8 cellular contexts compared by ENCODE assay signal in genomic region chr6:35552285-35552917, GRCh38. TPM values are rescaled to one million over a fixed set of nuclear protein-coding genes. Genes with fewer than 3 reads are reported as not detected.
DNase-seq lines count a peak whose midpoint lies in the region; ATAC-seq and TF ChIP-seq lines count a peak whose summit lies in the region.

No MANE protein-coding gene starts in this region.

- H3K36me3 ChIP-seq in DND-41 (ENCODE audit: insufficient read depth, low read length) (no peaks in the 10 kb centered on the region), gastrocnemius medialis (no peaks in the 10 kb centered on the region)

- no peak overlapping the region for H3K9ac ChIP-seq in DND-41 (ENCODE audit: low read depth, low read length)

- peaks cover 11% of the 10 kb centered on the region for H3K9me3 Mint-ChIP-seq in activated CD8-positive, alpha-beta T cell treated with anti-CD3 and anti-CD28 coated beads, Interleukin-2, amount 10 ng/mL, durations not matched to agents 7 days and 5 days (ENCODE audit: insufficient read depth)

- H3K9me3 ChIP-seq in DND-41 (ENCODE audit: insufficient read depth, low read length, severe bottlenecking): peaks cover 6% of the 10 kb centered on the region
- H3K9me3 ChIP-seq in gastrocnemius medialis: no peaks in the 10 kb centered on the region

- intact Hi-C loops in gastrocnemius medialis (cut with DNase I; ENCODE audit: low total_unique reads): no loop called here

- no peaks in the 10 kb centered on the region for H3K79me2 ChIP-seq in DND-41 (ENCODE audit: insufficient read depth, low read length)

- POLR2A ChIA-PET in activated CD8-positive, alpha-beta T cell treated with anti-CD3 and anti-CD28 coated beads, Interleukin-2, amount 10 ng/mL, durations not matched to agents 7 days and 5 days (lab: Charles Lee): interaction anchor here (1.7 kb wide), 1 partner anchor 30 kb away, joined by 8 read pairs; no protein-coding TSS in a partner anchor

- H3K27me3 ChIP-seq in DND-41 (ENCODE audit: insufficient read depth, low read length, poor library complexity) (no peaks in the 10 kb centered on the region), gastrocnemius medialis (no peaks in the 10 kb centered on the region)

- no peak overlapping the region for H3K4me3 Mint-ChIP-seq in activated CD8-positive, alpha-beta T cell treated with anti-CD3 and anti-CD28 coated beads, Interleukin-2, amount 10 ng/mL, durations not matched to agents 7 days and 5 days

- H3K27me3 Mint-ChIP-seq in activated CD8-positive, alpha-beta T cell treated with anti-CD3 and anti-CD28 coated beads, Interleukin-2, amount 10 ng/mL, durations not matched to agents 7 days and 5 days (ENCODE audit: low read depth): peaks cover 14% of the 10 kb centered on the region

- H3K4me3 ChIP-seq in DND-41 (ENCODE audit: low read depth in 1 of 2, low read length in 2 of 2) (no peak overlapping the region), gastrocnemius medialis (no peak overlapping the region)

- H3K36me3 Mint-ChIP-seq in activated CD8-positive, alpha-beta T cell treated with anti-CD3 and anti-CD28 coated beads, Interleukin-2, amount 10 ng/mL, durations not matched to agents 7 days and 5 days (ENCODE audit: low read depth): peaks cover 7% of the 10 kb centered on the region

- TF ChIP-seq POLR2A in erythroblast (IDR thresholded peaks at IDR 0.05; ENCODE audit: low read length): no peak
- no peak for TF ChIP-seq POLR2A in gastrocnemius medialis (IDR thresholded peaks at IDR 0.05)

- TF ChIP-seq CTCF in DND-41 (IDR thresholded peaks at IDR 0.05; ENCODE audit: borderline replicate concordance, extremely low read depth, low read length, poor library complexity, severe bottlenecking) (peak; percentile 97), gastrocnemius medialis (IDR thresholded peaks at IDR 0.05 in 4 of 5, conservative IDR thresholded peaks at IDR 0.05 in 1 of 5) (peak; percentile 27 to 58 (median 48))

- ATAC-seq in DND-41 (ENCODE audit: insufficient read depth, low read depth) (peak; percentile 68; the same call in 2 of the 3 replicates), gastrocnemius medialis (no peak), GM18498 (IDR thresholded peaks at IDR 0.05; ENCODE audit: unreplicated experiment) (no peak), HG03097 (IDR thresholded peaks at IDR 0.05; ENCODE audit: low FRiP score, unreplicated experiment) (no peak)
- peak; percentile 64 for ATAC-seq in activated CD8-positive, alpha-beta T cell treated with anti-CD3 and anti-CD28 coated beads, Interleukin-2, amount 10 ng/mL, durations not matched to agents 7 days and 5 days

- H3K4me1 Mint-ChIP-seq in activated CD8-positive, alpha-beta T cell treated with anti-CD3 and anti-CD28 coated beads, Interleukin-2, amount 10 ng/mL, durations not matched to agents 7 days and 5 days (ENCODE audit: low read depth): peaks cover 8% of the 10 kb centered on the region

- H3K27ac ChIP-seq in DND-41 (ENCODE audit: low read length) (no peak overlapping the region), gastrocnemius medialis (no peak overlapping the region)

- CTCF ChIA-PET in activated CD8-positive, alpha-beta T cell treated with anti-CD3 and anti-CD28 coated beads, Interleukin-2, amount 10 ng/mL, durations not matched to agents 7 days and 5 days (lab: Charles Lee): interaction anchor here (0.6 to 4.3 kb wide), 39 partner anchors 9 to 849 kb away, joined by 3 to 55 read pairs (median 5); partner anchors contain the start of genes ARMC12, DEF6, FANCE and PPARD

- H4K20me1 ChIP-seq in DND-41 (ENCODE audit: insufficient read depth, low read length): no peaks in the 10 kb centered on the region

- no peak overlapping the region for H3K27ac Mint-ChIP-seq in activated CD8-positive, alpha-beta T cell treated with anti-CD3 and anti-CD28 coated beads, Interleukin-2, amount 10 ng/mL, durations not matched to agents 7 days and 5 days

- no peak overlapping the region for H2AFZ ChIP-seq in DND-41 (ENCODE audit: low read depth, low read length)

- H3K4me2 ChIP-seq in DND-41 (ENCODE audit: insufficient read depth, low read length): no peak overlapping the region

- peak; percentile 71 for DNase-seq in DND-41
- DNase-seq in MV-4-11 (lab: John Stamatoyannopoulos, UW): peak; percentile 51
- peak; percentile 78 for DNase-seq in activated CD8-positive, alpha-beta T cell treated with anti-CD3 and anti-CD28 coated beads, Interleukin-2, amount 10 ng/mL, durations not matched to agents 7 days and 5 days
- DNase-seq in erythroblast (lab: John Stamatoyannopoulos, UW): peak; percentile 57 to 76
- no peak for DNase-seq in gastrocnemius medialis
- no peak for DNase-seq in C1 segment of cervical spinal cord (lab: John Stamatoyannopoulos, UW)

- H3K4me1 ChIP-seq in DND-41 (ENCODE audit: insufficient read depth, low read length) (no peaks in the 10 kb centered on the region), gastrocnemius medialis (no peaks in the 10 kb centered on the region)

- in situ Hi-C loops in gastrocnemius medialis (cut with MboI; ENCODE audit: low sequenced_read_pairs in 4 of 4): no loop called here

RNA-seq across cellular contexts. Expression of gene TULP1, which starts 39.7 kb away (rescaled TPM):
- not detected for total RNA-seq in activated CD8-positive, alpha-beta T cell treated with anti-CD3 and anti-CD28 coated beads, Interleukin-2, amount 10 ng/mL, durations not matched to agents 7 days and 5 days
- not detected for total RNA-seq in gastrocnemius medialis

RNA-seq across cellular contexts. Expression of gene TEAD3, which starts 55.5 kb away (rescaled TPM):
- total RNA-seq in activated CD8-positive, alpha-beta T cell treated with anti-CD3 and anti-CD28 coated beads, Interleukin-2, amount 10 ng/mL, durations not matched to agents 7 days and 5 days: under 1 TPM; 0.18 to 0.21 TPM
- 10 to 100 TPM; 11.5 to 14.8 (median 13.5) TPM for total RNA-seq in gastrocnemius medialis

Comparison
In these comparisons a context has a peak if more than half of its experiments do, and no peak if none do; other contexts are left out.
1. ATAC-seq: peak in DND-41 (single experiment) and activated CD8-positive, alpha-beta T cell treated with anti-CD3 and anti-CD28 coated beads, Interleukin-2, amount 10 ng/mL, durations not matched to agents 7 days and 5 days (single experiment); none in gastrocnemius medialis (0 of 2), GM18498 (single experiment) and HG03097 (single experiment).
2. DNase-seq: peak in DND-41 (single experiment), MV-4-11 (single experiment), activated CD8-positive, alpha-beta T cell treated with anti-CD3 and anti-CD28 coated beads, Interleukin-2, amount 10 ng/mL, durations not matched to agents 7 days and 5 days (single experiment) and erythroblast (2 of 2); none in gastrocnemius medialis (0 of 2) and C1 segment of cervical spinal cord (0 of 14).
3. RNA of gene TEAD3, which starts 55.5 kb away (total RNA-seq): 11.5 to 14.8 TPM in gastrocnemius medialis; 0.18 to 0.21 TPM in activated CD8-positive, alpha-beta T cell treated with anti-CD3 and anti-CD28 coated beads, Interleukin-2, amount 10 ng/mL, durations not matched to agents 7 days and 5 days; every median in the first group is over 10 times any median in the second.